Comparison of ENCODE assay signal across 10 cellular contexts in the genomic region with DNA sequence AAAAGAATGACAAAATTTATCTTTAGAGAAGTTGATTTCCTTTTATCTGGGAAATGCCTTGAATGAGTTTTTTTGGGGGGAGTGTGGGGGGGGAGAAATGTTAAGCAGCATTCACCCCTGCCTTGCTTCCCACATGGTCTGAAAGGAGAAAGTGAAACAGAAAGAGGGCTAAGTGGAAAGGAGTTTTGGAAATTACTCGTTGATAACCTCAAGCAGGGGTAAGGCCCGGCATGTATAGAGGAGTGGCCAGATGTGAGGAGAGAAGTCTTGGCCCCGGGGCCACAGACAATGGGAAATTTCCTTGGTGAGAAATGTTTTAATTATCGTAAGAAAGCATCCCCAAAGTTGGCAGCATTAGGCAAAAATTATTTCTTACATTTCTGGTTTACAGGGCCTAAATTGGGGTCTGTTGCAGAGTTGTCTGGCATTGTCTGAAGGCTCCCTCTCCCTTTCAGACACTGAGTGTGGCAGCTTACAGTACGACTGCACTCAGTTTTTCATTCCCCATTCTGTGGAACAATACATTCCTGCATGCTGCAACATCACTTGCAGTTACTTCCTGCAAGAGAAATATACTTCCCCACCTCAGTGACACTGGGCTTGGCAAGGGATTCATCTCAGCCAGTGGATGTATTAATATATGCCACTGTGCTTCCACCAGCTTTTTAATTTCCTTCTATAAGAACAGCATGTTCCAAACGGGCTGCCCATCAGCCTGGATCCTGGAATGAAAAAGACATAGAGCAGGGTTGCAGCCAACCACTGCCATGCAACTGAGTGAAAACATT. TPM values are rescaled to one million over a fixed set of nuclear protein-coding genes. Genes with fewer than 3 reads are reported as not detected.
A peak's percentile ranks its signal among the peaks of the same experiment; 100 is the strongest.
DNase-seq lines count a peak whose midpoint lies in the region; ATAC-seq and TF ChIP-seq lines count a peak whose summit lies in the region.
"Had no signal": no experiment of that assay in that cellular context is flagged by ENCODE, and none has a peak within 500 bp of the region (broad histone marks: within the 10 kb centered on the region; RNA-seq: fewer than 3 reads in every experiment).

No MANE protein-coding gene starts in this region.

- H3F3A ChIP-seq in PC-9 (ENCODE audit: insufficient read depth, low read depth) = no peaks in the 10 kb centered on the region

- TF ChIP-seq POLR2A in thyroid gland (IDR thresholded peaks at IDR 0.05) = no peak

- no peak overlapping the region for H3K27ac ChIP-seq in OCI-LY3 (ENCODE audit: low read length)
- no peak overlapping the region for H3K27ac ChIP-seq in mesenchymal stem cell (ENCODE audit: low read length, poor library complexity, severe bottlenecking)
- no peak overlapping the region for H3K27ac ChIP-seq in thyroid gland
- H3K27ac ChIP-seq in PC-9 = no peak overlapping the region
- H3K27ac ChIP-seq: foreskin keratinocyte had no signal

- H2BK120ac ChIP-seq in mesenchymal stem cell (ENCODE audit: low read depth, low read length) = no peak overlapping the region

- H2AK5ac ChIP-seq in mesenchymal stem cell (ENCODE audit: low read length, severe bottlenecking) = no peak overlapping the region

- no peak overlapping the region for H2BK12ac ChIP-seq in mesenchymal stem cell (ENCODE audit: low read length in 2 of 2)

- H3K4me1 ChIP-seq in OCI-LY3 (ENCODE audit: low read length) = peaks cover 25% of the 10 kb centered on the region
- H3K4me1 ChIP-seq in mesenchymal stem cell (ENCODE audit: control insufficient read depth, insufficient read depth, low read depth, low read length) = no peaks in the 10 kb centered on the region
- peaks cover 0 to 8% of the 10 kb centered on the region in 2 donors for H3K4me1 ChIP-seq in thyroid gland
- no peaks in the 10 kb centered on the region for H3K4me1 ChIP-seq in PC-9 (replicated peaks; ENCODE audit: insufficient read depth)
- H3K4me1 ChIP-seq: foreskin keratinocyte had no signal

- H3K9me3 ChIP-seq in OCI-LY3 (ENCODE audit: insufficient read depth, low read length) (no peaks in the 10 kb centered on the region), mesenchymal stem cell (ENCODE audit: control insufficient read depth, low read length) (no peaks in the 10 kb centered on the region), thyroid gland (no peaks in the 10 kb centered on the region), PC-9 (ENCODE audit: insufficient read depth, low read depth) (no peaks in the 10 kb centered on the region)

- peak overlapping the region; percentile 52 for H3K4me2 ChIP-seq in OCI-LY3 (ENCODE audit: low read length)
- no peak overlapping the region for H3K4me2 ChIP-seq in mesenchymal stem cell (ENCODE audit: low read length, poor library complexity, severe bottlenecking)
- H3K4me2 ChIP-seq in PC-9 = no peak overlapping the region

- H3K36me3 ChIP-seq in OCI-LY3 (replicated peaks; ENCODE audit: low read depth, low read length) (no peaks in the 10 kb centered on the region), mesenchymal stem cell (ENCODE audit: control insufficient read depth in 1 of 2, insufficient read depth in 2 of 2, low read depth in 1 of 2, low read length in 2 of 2) (peaks cover 0 to 30% of the 10 kb centered on the region in 2 experiments), thyroid gland (peaks cover 0 to 9% of the 10 kb centered on the region in 2 donors), PC-9 (ENCODE audit: low read depth) (no peaks in the 10 kb centered on the region)

- H3K4me3 ChIP-seq in OCI-LY3 (ENCODE audit: low read length) (peak overlapping the region; percentile 25; the same call in 1 of the 2 replicates), mesenchymal stem cell (ENCODE audit: insufficient read depth in 1 of 2, low read depth in 1 of 2, low read length in 2 of 2) (no peak overlapping the region), thyroid gland (replicated peaks in 1 of 3) (no peak overlapping the region), PC-9 (no peak overlapping the region)

- H3K18ac ChIP-seq in mesenchymal stem cell (ENCODE audit: low read depth in 1 of 2, low read length in 2 of 2) = no peak overlapping the region

- H3K9ac ChIP-seq in OCI-LY3 (ENCODE audit: low read length) (no peak overlapping the region), mesenchymal stem cell (ENCODE audit: low read length) (no peak overlapping the region)

- POLR2A ChIA-PET in PC-9 (lab: Charles Lee; ENCODE audit: unreplicated experiment) = no interaction called here

- ATAC-seq in GM19023 (IDR thresholded peaks at IDR 0.05; ENCODE audit: unreplicated experiment) = peak; percentile 80
- peak; percentile 89 for ATAC-seq in HG02588 (IDR thresholded peaks at IDR 0.05; ENCODE audit: unreplicated experiment)
- ATAC-seq: foreskin keratinocyte had no signal

- H3K9me2 ChIP-seq in PC-9 (ENCODE audit: insufficient read depth) = no peaks in the 10 kb centered on the region

- no peaks in the 10 kb centered on the region for H3K79me2 ChIP-seq in OCI-LY3 (ENCODE audit: low read length)
- H3K79me2 ChIP-seq in PC-9 (ENCODE audit: low read depth) = no peaks in the 10 kb centered on the region

- no peak overlapping the region for H4K91ac ChIP-seq in mesenchymal stem cell (ENCODE audit: low read length)

- no peak overlapping the region for H2BK5ac ChIP-seq in mesenchymal stem cell (ENCODE audit: low read depth, low read length, poor library complexity, severe bottlenecking)

- peak; percentile 22 for DNase-seq in mesenchymal stem cell
- no peak for DNase-seq in COR-L47 (lab: John Stamatoyannopoulos, UW)
- DNase-seq in thyroid gland = no peak
- DNase-seq in NCI-H510A treated with DMSO at 0.1 percent for 48 hours (lab: John Stamatoyannopoulos, UW) = no peak
- no peak for DNase-seq in PC-9
- DNase-seq: foreskin keratinocyte, NCI-H526 had no signal

- no TSS peak for BruUV-seq in PC-9 (replicated peaks; lab: Mats Ljungman, UMichigan)

- CTCF ChIA-PET in PC-9 (lab: Charles Lee) = no interaction called here

- H3K14ac ChIP-seq in mesenchymal stem cell (ENCODE audit: low read length in 2 of 2) = no peak overlapping the region

- no peak overlapping the region for H2BK15ac ChIP-seq in mesenchymal stem cell (ENCODE audit: low read depth, poor library complexity, severe bottlenecking)

- H3K27me3 ChIP-seq in OCI-LY3 (ENCODE audit: low read depth, low read length) (no peaks in the 10 kb centered on the region), mesenchymal stem cell (ENCODE audit: control insufficient read depth in 1 of 2, insufficient read depth in 1 of 2, low read length in 2 of 2) (no peaks in the 10 kb centered on the region), thyroid gland (no peaks in the 10 kb centered on the region), PC-9 (ENCODE audit: insufficient read depth, low read depth) (no peaks in the 10 kb centered on the region)
- H3K27me3 ChIP-seq: foreskin keratinocyte had no signal

- H4K20me1 ChIP-seq in OCI-LY3 (ENCODE audit: insufficient read depth, low read length) (no peaks in the 10 kb centered on the region), PC-9 (ENCODE audit: insufficient read depth) (no peaks in the 10 kb centered on the region)

- no peak overlapping the region for H3K23ac ChIP-seq in mesenchymal stem cell (ENCODE audit: low read length in 2 of 2)

- H3K79me1 ChIP-seq in mesenchymal stem cell (replicated peaks; ENCODE audit: low read length, poor library complexity, severe bottlenecking) = no peaks in the 10 kb centered on the region

- no peak for TF ChIP-seq CTCF in OCI-LY3 (IDR thresholded peaks at IDR 0.05; ENCODE audit: low read depth, low read length)
- TF ChIP-seq CTCF in thyroid gland (IDR thresholded peaks at IDR 0.05) = no peak
- no peak for TF ChIP-seq CTCF in PC-9 (conservative IDR thresholded peaks at IDR 0.05)

- H4K8ac ChIP-seq in mesenchymal stem cell (ENCODE audit: low read length) = peak overlapping the region; percentile 43

- WGBS in mesenchymal stem cell = 96% methylated on average over 6 of the region's 6 CpGs
- 63% methylated on average over 6 of the region's 6 CpGs for WGBS in thyroid gland, 2 donors

- H2AFZ ChIP-seq in OCI-LY3 (ENCODE audit: low read depth, low read length) (peak overlapping the region; percentile 73), mesenchymal stem cell (ENCODE audit: low read depth, low read length) (no peak overlapping the region), PC-9 (no peak overlapping the region)

- intact Hi-C loops in thyroid gland (cut with DNase I) = no loop called here
- intact Hi-C loops in PC-9 (cut with micrococcal nuclease; ENCODE audit: unreplicated experiment) = no loop called here

- H3K4ac ChIP-seq in mesenchymal stem cell (ENCODE audit: low read depth in 1 of 2, low read length in 2 of 2) = no peak overlapping the region

RNA-seq across cellular contexts. Expression of gene B3GALNT1, which starts 23.3 kb away (rescaled TPM):
- 16.9 TPM for polyA plus RNA-seq in mesenchymal stem cell (2013, experiment 1 of 2)
- 17.0 TPM for polyA plus RNA-seq in mesenchymal stem cell (2013, experiment 2 of 2)
- total RNA-seq in thyroid gland (10 to 100 TPM; 22.3 to 42.2 (median 30.2) TPM), PC-9 (2021) (8.8 and 17.3 TPM in 2 replicates)
